26 cellular contexts compared by ENCODE assay signal in the genomic region with DNA sequence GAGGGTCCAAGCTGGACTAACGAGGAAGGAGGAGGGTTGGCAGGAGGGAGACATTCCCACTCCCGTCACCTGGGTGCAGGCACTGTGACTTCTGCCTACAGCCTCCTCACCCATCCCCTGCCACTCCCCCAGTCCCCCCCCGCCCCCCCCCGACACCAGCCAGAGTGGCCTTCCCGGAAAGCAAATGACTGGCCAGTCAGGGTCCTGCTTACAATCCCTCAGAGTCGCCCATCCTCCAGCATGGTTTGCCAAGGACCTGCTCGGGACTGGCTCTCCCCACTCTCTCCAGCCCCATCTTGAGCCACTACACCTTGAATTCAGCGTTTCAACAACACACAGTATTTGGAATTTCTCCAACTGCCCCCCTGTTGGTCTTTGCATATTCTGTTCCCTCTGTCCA. TPM values are rescaled to one million over a fixed set of nuclear protein-coding genes. Genes with fewer than 3 reads are reported as not detected.
DNase-seq lines count a peak whose midpoint lies in the region; ATAC-seq and TF ChIP-seq lines count a peak whose summit lies in the region.
"Had no signal": no experiment of that assay in that cellular context is flagged by ENCODE, and none has a peak within 500 bp of the region (broad histone marks: within the 10 kb centered on the region; RNA-seq: fewer than 3 reads in every experiment).

No MANE protein-coding gene starts in this region.

- H3K4me1 ChIP-seq in BLaER1 (peaks cover 35% of the 10 kb centered on the region), hepatocyte (ENCODE audit: insufficient read depth) (peaks cover 8% of the 10 kb centered on the region)

- peak overlapping the region; percentile 50 for H3K4me3 Mint-ChIP-seq in mesothelial cell of epicardium
- H3K4me3 Mint-ChIP-seq: activated CD8-positive, alpha-beta T cell treated with anti-CD3 and anti-CD28 coated beads, Interleukin-2, amount 10 ng/mL, durations not matched to agents 7 days and 5 days had no signal

- H2AFZ ChIP-seq in hepatocyte: peak overlapping the region; percentile 56

- H3K36me3 ChIP-seq in BLaER1 (no peaks in the 10 kb centered on the region), hepatocyte (replicated peaks; ENCODE audit: insufficient read depth, low read depth) (no peaks in the 10 kb centered on the region), brain microvascular endothelial cell (replicated peaks) (no peaks in the 10 kb centered on the region)
- H3K36me3 ChIP-seq: BE2C, esophagus muscularis mucosa, suprapubic skin, vagina had no signal

- no peaks in the 10 kb centered on the region for H3K9me3 ChIP-seq in BLaER1
- H3K9me3 ChIP-seq in hepatocyte (ENCODE audit: low read depth): no peaks in the 10 kb centered on the region
- H3K9me3 ChIP-seq: BE2C, esophagus muscularis mucosa, suprapubic skin, vagina had no signal

- H3K27me3 ChIP-seq in BLaER1 (peaks cover 45% of the 10 kb centered on the region), hepatocyte (peaks cover 19% of the 10 kb centered on the region), brain microvascular endothelial cell (replicated peaks) (peaks cover 19% of the 10 kb centered on the region)
- H3K27me3 ChIP-seq: BE2C, vagina had no signal

- no peak overlapping the region for H3K9ac ChIP-seq in BLaER1

- H3K27ac ChIP-seq in BLaER1 (no peak overlapping the region), hepatocyte (no peak overlapping the region), brain microvascular endothelial cell (no peak overlapping the region)
- H3K27ac ChIP-seq: esophagus muscularis mucosa, suprapubic skin, vagina had no signal

- no peak overlapping the region for H3K27ac Mint-ChIP-seq in mesothelial cell of epicardium
- H3K27ac Mint-ChIP-seq: activated CD8-positive, alpha-beta T cell treated with anti-CD3 and anti-CD28 coated beads, Interleukin-2, amount 10 ng/mL, durations not matched to agents 7 days and 5 days; stimulated activated naive B cell treated with anti-CD40 and anti-IgM and Interleukin-4, amounts not matched to agents 10 μg/mL and 1 μg/mL and 100 μg/mL, for 72 hours had no signal

- H3K4me1 Mint-ChIP-seq in mesothelial cell of epicardium: peaks cover 7% of the 10 kb centered on the region

- no peaks in the 10 kb centered on the region for H3K9me3 Mint-ChIP-seq in mesothelial cell of epicardium
- H3K9me3 Mint-ChIP-seq: stimulated activated naive B cell treated with anti-CD40 and anti-IgM and Interleukin-4, amounts not matched to agents 10 μg/mL and 1 μg/mL and 100 μg/mL, for 72 hours had no signal

- in situ Hi-C loops in brain microvascular endothelial cell (cut with HindIII; ENCODE audit: low pct_ligation_motif_present, low sequenced_read_pairs): no loop called here

- H3K4me3 ChIP-seq in BLaER1 (no peak overlapping the region; the same call in 1 of the 2 replicates), hepatocyte (no peak overlapping the region), brain microvascular endothelial cell (ENCODE audit: low read depth, low read length) (no peak overlapping the region)

- H3K9me2 ChIP-seq in hepatocyte (replicated peaks; ENCODE audit: insufficient read depth): no peaks in the 10 kb centered on the region

- DNase-seq in NCI-H146 (lab: John Stamatoyannopoulos, UW) (peak; percentile 12), hepatocyte (ENCODE audit: low spot score) (no peak), mesothelial cell of epicardium (ENCODE audit: low spot score in 2 of 2, unreplicated experiment in 2 of 2) (no peak), NCI-H2227 (lab: John Stamatoyannopoulos, UW; ENCODE audit: unreplicated experiment) (no peak), brain microvascular endothelial cell (no peak)
- no peak for DNase-seq in activated CD8-positive, alpha-beta memory T cell treated with anti-CD3 and anti-CD28 coated beads, Interleukin-2, amount 50 U/mL, for 4 hours
- DNase-seq: activated CD4-positive, alpha-beta T cell treated with anti-CD3 and anti-CD28 coated beads for 1 hour; activated CD8-positive, alpha-beta T cell treated with anti-CD3 and anti-CD28 coated beads, Interleukin-2, amount 10 ng/mL, durations not matched to agents 7 days and 5 days; activated effector memory CD4-positive, alpha-beta T cell treated with anti-CD3 and anti-CD28 coated beads, Interleukin-2, amount 50 U/mL, for 16 hours; BE2C; Calu3; effector memory CD4-positive, alpha-beta T cell; foreskin melanocyte; hippocampal formation; NCI-H1105 treated with DMSO at 0.1 percent for 48 hours; NCI-H2107; NCI-H524; right cardiac atrium; stimulated activated CD4-positive, alpha-beta T cell treated with anti-CD3 and anti-CD28 coated beads, Interleukin-12 subunit alpha, Interleukin-12 subunit beta, amount 100 ng/mL, for 4 hours; stimulated activated CD4-positive, alpha-beta T cell treated with anti-CD3 and anti-CD28 coated beads, Interleukin-4, amount 100 ng/mL, for 24 hours; stimulated activated naive B cell treated with anti-CD40 and anti-IgM and Interleukin-4, amounts not matched to agents 10 μg/mL and 1 μg/mL and 100 μg/mL, for 72 hours had no signal

- no peak for TF ChIP-seq CTCF in hepatocyte (IDR thresholded peaks at IDR 0.05; ENCODE audit: poor library complexity)
- no peak for TF ChIP-seq CTCF in mesothelial cell of epicardium (IDR thresholded peaks at IDR 0.05; ENCODE audit: unreplicated experiment)
- TF ChIP-seq CTCF in brain microvascular endothelial cell (IDR thresholded peaks at IDR 0.05; ENCODE audit: low read depth, low read length, missing control alignments): no peak

- no peak for ATAC-seq in GM18861 (IDR thresholded peaks at IDR 0.05; ENCODE audit: unreplicated experiment)
- ATAC-seq: activated CD8-positive, alpha-beta T cell treated with anti-CD3 and anti-CD28 coated beads, Interleukin-2, amount 10 ng/mL, durations not matched to agents 7 days and 5 days; stimulated activated naive B cell treated with anti-CD40 and anti-IgM and Interleukin-4, amounts not matched to agents 10 μg/mL and 1 μg/mL and 100 μg/mL, for 72 hours had no signal

- no peaks in the 10 kb centered on the region for H3K79me2 ChIP-seq in hepatocyte

- no peaks in the 10 kb centered on the region for H3K36me3 Mint-ChIP-seq in mesothelial cell of epicardium
- H3K36me3 Mint-ChIP-seq: stimulated activated naive B cell treated with anti-CD40 and anti-IgM and Interleukin-4, amounts not matched to agents 10 μg/mL and 1 μg/mL and 100 μg/mL, for 72 hours had no signal

- H4K20me1 ChIP-seq in BLaER1 (no peaks in the 10 kb centered on the region; the same call in 1 of the 2 replicates), hepatocyte (ENCODE audit: insufficient read depth, poor library complexity, severe bottlenecking) (no peaks in the 10 kb centered on the region)

- WGBS in hepatocyte (ENCODE audit: low lambda C conversion rate, missing lambda C conversion rate): 63% methylated on average over 5 of the region's 8 CpGs

- H3K4me2 ChIP-seq in BLaER1 (peak overlapping the region; percentile 76), hepatocyte (peak overlapping the region; percentile 84)

- H3K27me3 Mint-ChIP-seq in mesothelial cell of epicardium (ENCODE audit: low read depth): peaks cover 38% of the 10 kb centered on the region

RNA-seq across cellular contexts. Expression of a gene that starts 59.6 kb away (rescaled TPM):
- total RNA-seq in hepatocyte (51.5 and 62.6 TPM in 2 replicates), mesothelial cell of epicardium (58.4 to 61.7 TPM (median 60.3 TPM) in 3 replicates)
- 21.0 and 21.5 TPM in 2 replicates for polyA plus RNA-seq in hepatocyte

RNA-seq across cellular contexts. Expression of a gene that starts 59.8 kb away (rescaled TPM):
- total RNA-seq in hepatocyte (2.3 and 6.0 TPM in 2 replicates), mesothelial cell of epicardium (10.0 to 11.4 TPM (median 11.2 TPM) in 3 replicates)
- polyA plus RNA-seq in hepatocyte: 0.36 and 1.9 TPM in 2 replicates
